In the genomic region with DNA sequence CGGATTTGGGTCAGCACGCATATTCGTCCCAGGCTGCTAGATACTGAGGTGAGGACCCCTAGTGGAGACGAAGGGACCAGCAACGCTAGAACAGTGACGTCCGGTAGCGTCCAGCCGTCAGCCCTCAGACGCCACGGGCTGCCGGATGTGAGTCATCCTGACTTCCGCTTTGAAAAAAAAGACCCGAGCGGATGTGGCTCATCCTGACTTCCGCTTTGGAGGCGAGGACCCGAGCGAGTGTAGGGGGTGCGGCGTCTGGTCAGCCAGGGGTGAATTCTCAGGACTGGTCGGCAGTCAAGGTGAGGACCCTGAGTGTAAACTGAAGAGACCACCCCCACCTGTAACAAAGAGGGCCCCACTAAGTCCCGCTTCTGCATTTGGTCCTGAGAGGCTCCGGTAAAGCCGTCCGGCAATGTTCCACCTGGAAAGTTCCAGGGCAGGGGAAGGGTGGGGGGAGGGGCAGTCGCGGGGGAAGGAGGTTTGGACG, we compare ENCODE assay signal across 1 cellular context.
TF ChIP-seq lines count a peak whose summit lies in the region.

A gene with protein sequence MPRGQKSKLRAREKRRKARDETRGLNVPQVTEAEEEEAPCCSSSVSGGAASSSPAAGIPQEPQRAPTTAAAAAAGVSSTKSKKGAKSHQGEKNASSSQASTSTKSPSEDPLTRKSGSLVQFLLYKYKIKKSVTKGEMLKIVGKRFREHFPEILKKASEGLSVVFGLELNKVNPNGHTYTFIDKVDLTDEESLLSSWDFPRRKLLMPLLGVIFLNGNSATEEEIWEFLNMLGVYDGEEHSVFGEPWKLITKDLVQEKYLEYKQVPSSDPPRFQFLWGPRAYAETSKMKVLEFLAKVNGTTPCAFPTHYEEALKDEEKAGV (plus strand): TSS at position 207 of the 487 bp plus-strand sequence. CDS start 3,018 bp downstream, outside the sequence.

TF ChIP-seq in K562, 482 proteins besides CTCF, POLR2A, EP300 and RAD21 (continued from another document and continues in another):
- no peak for TF ChIP-seq SRSF1 (IDR thresholded peaks at IDR 0.05; ENCODE audit: low read depth, low read length)
- TF ChIP-seq ZBTB17 (CRISPR knock-in tag; IDR thresholded peaks at IDR 0.05), result no peak
- TF ChIP-seq MTA2 (IDR thresholded peaks at IDR 0.05; ENCODE audit: low read depth), result no peak
- no peak for TF ChIP-seq GATAD2B (IDR thresholded peaks at IDR 0.05; ENCODE audit: borderline replicate concordance)
- peak; percentile 96 for TF ChIP-seq CREB1 (IDR thresholded peaks at IDR 0.05)
- peak; percentile 89 for TF ChIP-seq CREB1 (CRISPR knock-in tag; IDR thresholded peaks at IDR 0.05)
- TF ChIP-seq RCOR1 (IDR thresholded peaks at IDR 0.05; ENCODE audit: borderline replicate concordance in 1 of 2, low read depth in 2 of 2, low read length in 2 of 2), result 0 out of 4 replicates have a peak, but pooled peaks of 1 of the 2 experiments have one; percentile 37
- no peak for TF ChIP-seq ZNF695 (CRISPR knock-in tag; IDR thresholded peaks at IDR 0.05)
- no peak for TF ChIP-seq SNIP1 (IDR thresholded peaks at IDR 0.05; ENCODE audit: low read depth)
- TF ChIP-seq, protein P1, sequence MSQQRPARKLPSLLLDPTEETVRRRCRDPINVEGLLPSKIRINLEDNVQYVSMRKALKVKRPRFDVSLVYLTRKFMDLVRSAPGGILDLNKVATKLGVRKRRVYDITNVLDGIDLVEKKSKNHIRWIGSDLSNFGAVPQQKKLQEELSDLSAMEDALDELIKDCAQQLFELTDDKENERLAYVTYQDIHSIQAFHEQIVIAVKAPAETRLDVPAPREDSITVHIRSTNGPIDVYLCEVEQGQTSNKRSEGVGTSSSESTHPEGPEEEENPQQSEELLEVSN (IDR thresholded peaks at IDR 0.05; ENCODE audit: borderline replicate concordance in 1 of 2, extremely low read depth in 1 of 2, insufficient read depth in 1 of 2, insufficient read length in 1 of 2, low read depth in 1 of 2, low read length in 1 of 2, poor library complexity in 1 of 2, severe bottlenecking in 1 of 2), result no peak
- no peak for TF ChIP-seq XRCC4 (IDR thresholded peaks at IDR 0.05; ENCODE audit: extremely low read depth, insufficient read depth, insufficient read length)
- no peak for TF ChIP-seq RAD51 (IDR thresholded peaks at IDR 0.05; ENCODE audit: borderline replicate concordance, low read depth)
- no peak for TF ChIP-seq ARHGAP35 (IDR thresholded peaks at IDR 0.05; ENCODE audit: partially characterized antibody)
- TF ChIP-seq, protein P2, sequence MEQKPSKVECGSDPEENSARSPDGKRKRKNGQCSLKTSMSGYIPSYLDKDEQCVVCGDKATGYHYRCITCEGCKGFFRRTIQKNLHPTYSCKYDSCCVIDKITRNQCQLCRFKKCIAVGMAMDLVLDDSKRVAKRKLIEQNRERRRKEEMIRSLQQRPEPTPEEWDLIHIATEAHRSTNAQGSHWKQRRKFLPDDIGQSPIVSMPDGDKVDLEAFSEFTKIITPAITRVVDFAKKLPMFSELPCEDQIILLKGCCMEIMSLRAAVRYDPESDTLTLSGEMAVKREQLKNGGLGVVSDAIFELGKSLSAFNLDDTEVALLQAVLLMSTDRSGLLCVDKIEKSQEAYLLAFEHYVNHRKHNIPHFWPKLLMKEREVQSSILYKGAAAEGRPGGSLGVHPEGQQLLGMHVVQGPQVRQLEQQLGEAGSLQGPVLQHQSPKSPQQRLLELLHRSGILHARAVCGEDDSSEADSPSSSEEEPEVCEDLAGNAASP (IDR thresholded peaks at IDR 0.05), result no peak
- TF ChIP-seq BRCA1 (IDR thresholded peaks at IDR 0.05), result no peak
- TF ChIP-seq BRCA1 (CRISPR knock-in tag; IDR thresholded peaks at IDR 0.05), result no peak
- TF ChIP-seq, protein P3, sequence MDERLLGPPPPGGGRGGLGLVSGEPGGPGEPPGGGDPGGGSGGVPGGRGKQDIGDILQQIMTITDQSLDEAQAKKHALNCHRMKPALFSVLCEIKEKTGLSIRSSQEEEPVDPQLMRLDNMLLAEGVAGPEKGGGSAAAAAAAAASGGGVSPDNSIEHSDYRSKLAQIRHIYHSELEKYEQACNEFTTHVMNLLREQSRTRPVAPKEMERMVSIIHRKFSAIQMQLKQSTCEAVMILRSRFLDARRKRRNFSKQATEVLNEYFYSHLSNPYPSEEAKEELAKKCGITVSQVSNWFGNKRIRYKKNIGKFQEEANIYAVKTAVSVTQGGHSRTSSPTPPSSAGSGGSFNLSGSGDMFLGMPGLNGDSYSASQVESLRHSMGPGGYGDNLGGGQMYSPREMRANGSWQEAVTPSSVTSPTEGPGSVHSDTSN (CRISPR knock-in tag; IDR thresholded peaks at IDR 0.05; ENCODE audit: low read depth), result no peak
- TF ChIP-seq, protein P3 (tag; conservative IDR thresholded peaks at IDR 0.05; ENCODE audit: low read depth), result no peak
- TF ChIP-seq U2AF2 (optimal IDR thresholded peaks at IDR 0.05; ENCODE audit: low read depth, low read length), result no peak
- peak; percentile 80 for TF ChIP-seq CXXC5 (CRISPR knock-in tag; IDR thresholded peaks at IDR 0.05)
- TF ChIP-seq, protein P4, sequence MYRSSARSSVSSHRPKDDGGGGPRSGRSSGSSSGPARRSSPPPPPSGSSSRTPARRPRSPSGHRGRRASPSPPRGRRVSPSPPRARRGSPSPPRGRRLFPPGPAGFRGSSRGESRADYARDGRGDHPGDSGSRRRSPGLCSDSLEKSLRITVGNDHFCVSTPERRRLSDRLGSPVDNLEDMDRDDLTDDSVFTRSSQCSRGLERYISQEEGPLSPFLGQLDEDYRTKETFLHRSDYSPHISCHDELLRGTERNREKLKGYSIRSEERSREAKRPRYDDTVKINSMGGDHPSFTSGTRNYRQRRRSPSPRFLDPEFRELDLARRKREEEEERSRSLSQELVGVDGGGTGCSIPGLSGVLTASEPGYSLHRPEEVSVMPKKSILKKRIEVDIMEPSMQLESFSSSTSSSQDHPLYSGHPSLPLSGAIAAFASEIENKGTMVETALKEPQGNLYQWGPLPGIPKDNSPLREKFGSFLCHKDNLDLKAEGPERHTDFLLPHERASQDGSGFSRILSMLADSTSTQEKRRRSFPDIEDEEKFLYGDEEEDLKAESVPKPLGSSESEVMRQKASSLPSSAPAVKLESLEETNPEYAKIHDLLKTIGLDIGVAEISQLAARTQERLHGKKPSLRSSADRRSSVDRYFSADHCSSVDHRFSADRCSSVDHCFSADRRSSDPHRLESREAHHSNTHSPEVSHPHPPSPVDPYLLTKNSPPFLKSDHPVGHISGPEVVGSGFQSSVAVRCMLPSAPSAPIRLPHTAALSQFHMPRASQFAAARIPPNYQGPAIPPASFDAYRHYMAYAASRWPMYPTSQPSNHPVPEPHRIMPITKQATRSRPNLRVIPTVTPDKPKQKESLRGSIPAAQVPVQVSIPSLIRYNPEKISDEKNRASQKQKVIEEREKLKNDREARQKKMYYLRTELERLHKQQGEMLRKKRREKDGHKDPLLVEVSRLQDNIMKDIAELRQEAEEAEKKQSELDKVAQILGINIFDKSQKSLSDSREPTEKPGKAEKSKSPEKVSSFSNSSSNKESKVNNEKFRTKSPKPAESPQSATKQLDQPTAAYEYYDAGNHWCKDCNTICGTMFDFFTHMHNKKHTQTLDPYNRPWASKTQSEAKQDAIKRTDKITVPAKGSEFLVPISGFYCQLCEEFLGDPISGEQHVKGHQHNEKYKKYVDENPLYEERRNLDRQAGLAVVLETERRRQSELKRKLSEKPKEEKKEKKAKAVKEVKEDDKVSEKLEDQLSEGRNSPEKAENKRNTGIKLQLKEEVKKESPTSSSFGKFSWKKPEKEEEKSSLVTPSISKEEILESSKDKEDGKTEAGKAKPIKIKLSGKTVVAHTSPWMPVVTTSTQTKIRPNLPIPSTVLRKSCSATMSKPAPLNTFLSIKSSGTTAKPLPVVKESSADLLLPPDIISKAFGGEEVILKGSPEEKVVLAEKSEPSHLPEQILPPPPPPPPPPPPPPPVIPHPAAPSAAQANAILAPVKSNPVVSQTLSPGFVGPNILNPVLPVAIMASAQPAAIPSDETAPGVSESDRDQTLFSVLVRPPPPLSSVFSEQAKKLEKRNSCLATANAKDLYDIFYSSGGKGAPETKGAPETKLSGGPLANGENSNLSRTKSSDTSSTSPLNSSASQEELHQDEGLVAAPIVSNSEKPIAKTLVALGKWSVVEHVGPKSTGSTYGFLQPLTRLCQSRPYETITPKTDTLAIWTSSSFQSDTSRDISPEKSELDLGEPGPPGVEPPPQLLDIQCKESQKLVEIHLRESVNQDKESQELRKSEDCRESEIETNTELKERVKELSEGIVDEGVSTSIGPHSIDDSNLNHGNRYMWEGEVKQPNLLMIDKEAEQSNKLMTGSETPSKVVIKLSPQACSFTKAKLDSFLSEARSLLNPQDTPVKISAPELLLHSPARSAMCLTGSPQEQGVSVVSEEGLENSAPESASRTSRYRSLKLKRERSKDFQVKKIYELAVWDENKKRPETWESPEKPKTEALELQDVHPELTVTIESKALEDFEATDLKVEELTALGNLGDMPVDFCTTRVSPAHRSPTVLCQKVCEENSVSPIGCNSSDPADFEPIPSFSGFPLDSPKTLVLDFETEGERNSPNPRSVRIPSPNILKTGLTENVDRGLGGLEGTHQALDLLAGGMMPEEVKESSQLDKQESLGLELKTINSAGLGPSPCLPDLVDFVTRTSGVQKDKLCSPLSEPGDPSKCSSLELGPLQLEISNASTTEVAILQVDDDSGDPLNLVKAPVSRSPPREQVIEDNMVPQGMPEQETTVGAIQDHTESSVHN (IDR thresholded peaks at IDR 0.05; ENCODE audit: borderline replicate concordance in 1 of 2, low read depth in 1 of 2), result no peak
- no peak for TF ChIP-seq ZNF174 (CRISPR knock-in tag; IDR thresholded peaks at IDR 0.05)
- no peak for TF ChIP-seq HDAC2 (IDR thresholded peaks at IDR 0.05)
- peak; percentile 95 for TF ChIP-seq CREM (IDR thresholded peaks at IDR 0.05; ENCODE audit: low read depth)
- TF ChIP-seq HMG20B (CRISPR knock-in tag; IDR thresholded peaks at IDR 0.05), result no peak
- no peak for TF ChIP-seq NFIX (CRISPR knock-in tag; IDR thresholded peaks at IDR 0.05; ENCODE audit: low read depth)
- peak; percentile 66; the same call in 1 of the 2 replicates for TF ChIP-seq MTA3 (IDR thresholded peaks at IDR 0.05; ENCODE audit: borderline replicate concordance)
- TF ChIP-seq, protein P5, sequence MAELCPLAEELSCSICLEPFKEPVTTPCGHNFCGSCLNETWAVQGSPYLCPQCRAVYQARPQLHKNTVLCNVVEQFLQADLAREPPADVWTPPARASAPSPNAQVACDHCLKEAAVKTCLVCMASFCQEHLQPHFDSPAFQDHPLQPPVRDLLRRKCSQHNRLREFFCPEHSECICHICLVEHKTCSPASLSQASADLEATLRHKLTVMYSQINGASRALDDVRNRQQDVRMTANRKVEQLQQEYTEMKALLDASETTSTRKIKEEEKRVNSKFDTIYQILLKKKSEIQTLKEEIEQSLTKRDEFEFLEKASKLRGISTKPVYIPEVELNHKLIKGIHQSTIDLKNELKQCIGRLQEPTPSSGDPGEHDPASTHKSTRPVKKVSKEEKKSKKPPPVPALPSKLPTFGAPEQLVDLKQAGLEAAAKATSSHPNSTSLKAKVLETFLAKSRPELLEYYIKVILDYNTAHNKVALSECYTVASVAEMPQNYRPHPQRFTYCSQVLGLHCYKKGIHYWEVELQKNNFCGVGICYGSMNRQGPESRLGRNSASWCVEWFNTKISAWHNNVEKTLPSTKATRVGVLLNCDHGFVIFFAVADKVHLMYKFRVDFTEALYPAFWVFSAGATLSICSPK (IDR thresholded peaks at IDR 0.05; ENCODE audit: borderline replicate concordance), result no peak
- no peak for TF ChIP-seq ZNF586 (CRISPR knock-in tag; conservative IDR thresholded peaks at IDR 0.05)
- TF ChIP-seq, protein P6, sequence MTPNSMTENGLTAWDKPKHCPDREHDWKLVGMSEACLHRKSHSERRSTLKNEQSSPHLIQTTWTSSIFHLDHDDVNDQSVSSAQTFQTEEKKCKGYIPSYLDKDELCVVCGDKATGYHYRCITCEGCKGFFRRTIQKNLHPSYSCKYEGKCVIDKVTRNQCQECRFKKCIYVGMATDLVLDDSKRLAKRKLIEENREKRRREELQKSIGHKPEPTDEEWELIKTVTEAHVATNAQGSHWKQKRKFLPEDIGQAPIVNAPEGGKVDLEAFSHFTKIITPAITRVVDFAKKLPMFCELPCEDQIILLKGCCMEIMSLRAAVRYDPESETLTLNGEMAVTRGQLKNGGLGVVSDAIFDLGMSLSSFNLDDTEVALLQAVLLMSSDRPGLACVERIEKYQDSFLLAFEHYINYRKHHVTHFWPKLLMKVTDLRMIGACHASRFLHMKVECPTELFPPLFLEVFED (CRISPR knock-in tag; conservative IDR thresholded peaks at IDR 0.05), result no peak
- TF ChIP-seq SMARCE1 (IDR thresholded peaks at IDR 0.05), result no peak
